Comparison of ENCODE assay signal across 28 cellular contexts in genomic region chr17:68661265-68662036, GRCh38.
"Had no signal": no experiment of that assay in that cellular context is flagged by ENCODE, and none has a peak within 500 bp of the region (broad histone marks: within the 10 kb centered on the region; RNA-seq: fewer than 3 reads in every experiment).

No MANE protein-coding gene starts in this region.

- H2AFZ ChIP-seq: hepatocyte, neural progenitor cell, parathyroid adenoma had no signal

- H3K4me1 Mint-ChIP-seq: naive B cell; natural killer cell; neural progenitor cell; stimulated activated effector memory CD8-positive, alpha-beta T cell treated with anti-CD3 and anti-CD28 coated beads, Interleukin-12 subunit alpha, Interleukin-12 subunit beta, amount 100 ng/mL, for 72 hours had no signal

- ATAC-seq: left cardiac atrium; left lung; natural killer cell; sciatic nerve; stimulated activated effector memory CD8-positive, alpha-beta T cell treated with anti-CD3 and anti-CD28 coated beads, Interleukin-12 subunit alpha, Interleukin-12 subunit beta, amount 100 ng/mL, for 72 hours; upper lobe of right lung had no signal

- H3K4me1 ChIP-seq: left lung, neural progenitor cell, parathyroid adenoma, right atrium auricular region, tibial artery, upper lobe of right lung had no signal

- H3K36me3 ChIP-seq: left lung, neural progenitor cell, neutrophil, right atrium auricular region, suprapubic skin, thoracic aorta, tibial artery, upper lobe of right lung, uterus had no signal

- H3K9me3 Mint-ChIP-seq: natural killer cell; nephron progenitor cell; stimulated activated effector memory CD8-positive, alpha-beta T cell treated with anti-CD3 and anti-CD28 coated beads, Interleukin-12 subunit alpha, Interleukin-12 subunit beta, amount 100 ng/mL, for 72 hours; stimulated activated naive CD8-positive, alpha-beta T cell treated with anti-CD3 and anti-CD28 coated beads, Interleukin-15, Interleukin-2, amounts not matched to agents 100 ng/mL and 50 ng/mL, for 24 hours had no signal

- H3K4me3 ChIP-seq: hepatocyte, left lung, lung, neural progenitor cell, right atrium auricular region, skin epidermis, suprapubic skin, thoracic aorta, tibial artery, upper lobe of right lung, uterus had no signal

- H3K27ac Mint-ChIP-seq: mesothelial cell of epicardium; naive B cell; natural killer cell; nephron progenitor cell; neural progenitor cell; stimulated activated effector memory CD8-positive, alpha-beta T cell treated with anti-CD3 and anti-CD28 coated beads, Interleukin-12 subunit alpha, Interleukin-12 subunit beta, amount 100 ng/mL, for 72 hours; stimulated activated naive CD8-positive, alpha-beta T cell treated with anti-CD3 and anti-CD28 coated beads, Interleukin-15, Interleukin-2, amounts not matched to agents 100 ng/mL and 50 ng/mL, for 24 hours had no signal

- H3K9ac ChIP-seq: neural progenitor cell, parathyroid adenoma had no signal

- H3K27ac ChIP-seq: hepatocyte, left lung, neural progenitor cell, neutrophil, parathyroid adenoma, right atrium auricular region, suprapubic skin, thoracic aorta, tibial artery, upper lobe of right lung, uterus had no signal

- H3K4me2 ChIP-seq: hepatocyte, neural progenitor cell had no signal

- H3K27me3 ChIP-seq: hepatocyte, left lung, neural progenitor cell, right atrium auricular region, suprapubic skin, tibial artery, upper lobe of right lung, uterus had no signal

- DNase-seq: kidney glomerular epithelial cell; left cardiac atrium; left lung; mesendoderm; naive B cell; natural killer cell; nephron progenitor cell; occipital lobe; stimulated activated CD4-positive, alpha-beta T cell treated with anti-CD3 and anti-CD28 coated beads, Interleukin-12 subunit alpha, Interleukin-12 subunit beta, amount 100 ng/mL, for 4 hours; stimulated activated CD4-positive, alpha-beta T cell treated with anti-CD3 and anti-CD28 coated beads, Interleukin-4, amount 100 ng/mL, for 24 hours; stimulated activated naive CD4-positive, alpha-beta T cell; tibial artery; trophoblast cell; upper lobe of right lung; uterus had no signal

- H3K79me2 ChIP-seq: hepatocyte, parathyroid adenoma had no signal

- H3K9me3 ChIP-seq: left lung, neutrophil, right atrium auricular region, suprapubic skin, thoracic aorta, tibial artery, upper lobe of right lung, uterus had no signal

- H3K4me3 Mint-ChIP-seq: mesothelial cell of epicardium; naive B cell; natural killer cell; nephron progenitor cell; neural progenitor cell; stimulated activated effector memory CD8-positive, alpha-beta T cell treated with anti-CD3 and anti-CD28 coated beads, Interleukin-12 subunit alpha, Interleukin-12 subunit beta, amount 100 ng/mL, for 72 hours; stimulated activated naive CD8-positive, alpha-beta T cell treated with anti-CD3 and anti-CD28 coated beads, Interleukin-15, Interleukin-2, amounts not matched to agents 100 ng/mL and 50 ng/mL, for 24 hours had no signal

- H3K36me3 Mint-ChIP-seq: mesothelial cell of epicardium; natural killer cell; neural progenitor cell; stimulated activated effector memory CD8-positive, alpha-beta T cell treated with anti-CD3 and anti-CD28 coated beads, Interleukin-12 subunit alpha, Interleukin-12 subunit beta, amount 100 ng/mL, for 72 hours had no signal
